11 cellular contexts compared by ENCODE assay signal in genomic region chr1:6418668-6419396, GRCh38. TPM values are rescaled to one million over a fixed set of nuclear protein-coding genes. Genes with fewer than 3 reads are reported as not detected.
DNase-seq lines count a peak whose midpoint lies in the region; ATAC-seq and TF ChIP-seq lines count a peak whose summit lies in the region.
"Had no signal": no experiment of that assay in that cellular context is flagged by ENCODE, and none has a peak within 500 bp of the region (broad histone marks: within the 10 kb centered on the region; RNA-seq: fewer than 3 reads in every experiment).

No MANE protein-coding gene starts in this region.

- TF ChIP-seq POLR2A in uterus (IDR thresholded peaks at IDR 0.05): no peak

- POLR2A ChIA-PET in HEK293 (lab: Yijun Ruan, JAX): interaction anchor here (2.0 kb wide), 1 partner anchor 31 kb away, joined by 4 read pairs; no protein-coding TSS in a partner anchor
- POLR2A ChIA-PET in WTC11 (lab: Charles Lee): no interaction called here

- H3K27me3 ChIP-seq in BE2C (peaks cover 71% of the 10 kb centered on the region), uterus (peaks cover 7 to 36% of the 10 kb centered on the region in 2 donors)

- CTCF ChIA-PET in HEK293 (lab: Yijun Ruan, JAX) (interaction anchor here (0.8 to 6.5 kb wide), 5 partner anchors 9 to 228 kb away, joined by 3 to 117 read pairs (median 4); no protein-coding TSS in a partner anchor), WTC11 (lab: Charles Lee) (interaction anchor here (0.9 to 6.9 kb wide), 21 partner anchors 9 to 212 kb away, joined by 3 to 281 read pairs (median 5); partner anchors contain the start of genes ACOT7, HES3 and RNF207)

- no peak overlapping the region for H3K27ac Mint-ChIP-seq in WTC11

- H3K4me1 ChIP-seq in HEK293 (ENCODE audit: control insufficient read depth, insufficient read depth, low read length) (no peaks in the 10 kb centered on the region; the same call in 1 of the 2 replicates), BE2C (no peaks in the 10 kb centered on the region), uterus (peaks cover 0 to 30% of the 10 kb centered on the region in 2 donors)

- no peaks in the 10 kb centered on the region for H3K9me3 Mint-ChIP-seq in WTC11

- no peaks in the 10 kb centered on the region for H3K36me3 ChIP-seq in HEK293 (ENCODE audit: control insufficient read depth in 2 of 2, insufficient read depth in 1 of 2, low read length in 2 of 2)
- H3K36me3 ChIP-seq in BE2C: no peaks in the 10 kb centered on the region
- H3K36me3 ChIP-seq in uterus: no peaks in the 10 kb centered on the region
- H3K36me3 ChIP-seq: cardiac muscle cell had no signal

- intact Hi-C loops in uterus (cut with DNase I; ENCODE audit: low total_unique reads): no loop called here

- DNase-seq in WTC11 (ENCODE audit: low spot score) (no peak), retina (peak; percentile 47), BE2C (no peak), uterus (no peak)
- no peak for DNase-seq in stimulated activated CD4-positive, alpha-beta T cell treated with anti-CD3 and anti-CD28 coated beads, Interleukin-4, amount 100 ng/mL, for 1 hour
- DNase-seq: GDM1, NCI-H2107, SIG-M5 had no signal

- TF ChIP-seq CTCF in HEK293 (tag by site-specific recombination; IDR thresholded peaks at IDR 0.05) (no peak), WTC11 (IDR thresholded peaks at IDR 0.05) (no peak), BE2C (IDR thresholded peaks at IDR 0.05; ENCODE audit: low read depth, low read length) (no peak), uterus (IDR thresholded peaks at IDR 0.05) (no peak)

- H3K27ac ChIP-seq in HEK293 (ENCODE audit: extremely low read depth, low read depth, low read length) (no peak overlapping the region), uterus (no peak overlapping the region)
- H3K27ac ChIP-seq: cardiac muscle cell had no signal

- H3K9me3 ChIP-seq in HEK293 (ENCODE audit: control insufficient read depth, insufficient read depth, low read depth, low read length) (no peaks in the 10 kb centered on the region), BE2C (no peaks in the 10 kb centered on the region), uterus (no peaks in the 10 kb centered on the region)

- H3K4me3 ChIP-seq in HEK293 (ENCODE audit: low read depth, low read length): no peak overlapping the region
- H3K4me3 ChIP-seq in iPS-11a (ENCODE audit: low read depth, low read length): peak overlapping the region; percentile 24
- H3K4me3 ChIP-seq in BE2C (ENCODE audit: low read depth, low read length): no peak overlapping the region
- no peak overlapping the region for H3K4me3 ChIP-seq in uterus

- no peak for ATAC-seq in WTC11

- peaks cover 20% of the 10 kb centered on the region for H3K4me1 Mint-ChIP-seq in WTC11

- no peaks in the 10 kb centered on the region for H3K36me3 Mint-ChIP-seq in WTC11

- peaks cover 97% of the 10 kb centered on the region for H3K27me3 Mint-ChIP-seq in WTC11 (ENCODE audit: low read depth)

- H3K4me3 Mint-ChIP-seq in WTC11: peak overlapping the region; percentile 62

TF ChIP-seq in HEK293, 187 proteins besides CTCF, POLR2A, EP300 and RAD21:
- no peak for TF ChIP-seq PRDM4 (tag by site-specific recombination; IDR thresholded peaks at IDR 0.05)
- 0 out of 2 replicates have a peak, but pooled peaks have one; percentile 10 for TF ChIP-seq GLIS2 (tag by site-specific recombination; IDR thresholded peaks at IDR 0.05)

TF ChIP-seq in WTC11, 78 proteins besides CTCF, POLR2A, EP300 and RAD21:
- TF ChIP-seq IRF1 (CRISPR knock-in tag; IDR thresholded peaks at IDR 0.05): peak; percentile 21; the same call in 1 of the 2 replicates
- no peak for TF ChIP-seq ZNF317 (CRISPR knock-in tag; IDR thresholded peaks at IDR 0.05; ENCODE audit: borderline replicate concordance, low read depth)
- TF ChIP-seq FOXP1 (CRISPR knock-in tag; IDR thresholded peaks at IDR 0.05; ENCODE audit: borderline replicate concordance): peak; percentile 73; the same call in 1 of the 2 replicates
- 0 out of 2 replicates have a peak, but pooled peaks have one; percentile 55 for TF ChIP-seq ZBTB21 (CRISPR knock-in tag; IDR thresholded peaks at IDR 0.05; ENCODE audit: borderline replicate concordance)
- no peak for TF ChIP-seq ZNF219 (CRISPR knock-in tag; IDR thresholded peaks at IDR 0.05; ENCODE audit: borderline replicate concordance)
- TF ChIP-seq, protein P1, sequence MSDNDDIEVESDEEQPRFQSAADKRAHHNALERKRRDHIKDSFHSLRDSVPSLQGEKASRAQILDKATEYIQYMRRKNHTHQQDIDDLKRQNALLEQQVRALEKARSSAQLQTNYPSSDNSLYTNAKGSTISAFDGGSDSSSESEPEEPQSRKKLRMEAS (CRISPR knock-in tag; IDR thresholded peaks at IDR 0.05): peak; percentile 46; the same call in 1 of the 2 replicates
- peak; percentile 47; the same call in 1 of the 2 replicates for TF ChIP-seq FOXK1 (CRISPR knock-in tag; IDR thresholded peaks at IDR 0.05)
- TF ChIP-seq RELA (CRISPR knock-in tag; IDR thresholded peaks at IDR 0.05; ENCODE audit: borderline replicate concordance): 0 out of 2 replicates have a peak, but pooled peaks have one; percentile 23
- no peak for TF ChIP-seq ZNF396 (CRISPR knock-in tag; IDR thresholded peaks at IDR 0.05; ENCODE audit: borderline replicate concordance)

RNA-seq across cellular contexts. Expression of gene HES2, which starts 0.9 kb away (rescaled TPM):
- total RNA-seq in WTC11 (2021): 1.9 to 2.7 TPM (median 1.9 TPM) in 3 replicates
- not detected for polyA plus RNA-seq in BE2C (2012; ENCODE audit: insufficient read depth, insufficient read length, low read depth)
- total RNA-seq in uterus: under 1 TPM in 1 of 4 donors, not detected in 3; 0.21 TPM
- total RNA-seq: cardiac muscle cell had no signal
- polyA plus RNA-seq: cardiac muscle cell had no signal

RNA-seq across cellular contexts. Expression of gene ESPN, which starts 5.7 kb away (rescaled TPM):
- total RNA-seq in WTC11 (2021): 46.1 to 70.3 TPM (median 68.1 TPM) in 3 replicates
- polyA plus RNA-seq in BE2C (2012; ENCODE audit: insufficient read depth, insufficient read length, low read depth): not detected
- total RNA-seq in uterus: 1 to 10 TPM in 1 of 4 donors, under 1 TPM in 1, not detected in 2; 0.58 to 2.5 TPM

RNA-seq across cellular contexts. Expression of gene ACOT7, which starts 25.3 kb away (rescaled TPM):
- total RNA-seq in WTC11 (2021) (133 to 151 TPM (median 137 TPM) in 3 replicates), uterus (10 to 100 TPM in 2 of 4 donors, 1 to 10 TPM in 2; 7.4 to 27.6 (median 12.4) TPM)
- 143 TPM for polyA plus RNA-seq in BE2C (2012; ENCODE audit: insufficient read depth, insufficient read length, low read depth)

RNA-seq across cellular contexts. Expression of gene TNFRSF25, which starts 47.1 kb away (rescaled TPM):
- total RNA-seq in WTC11 (2021) (19.5 to 26.1 TPM (median 22.6 TPM) in 3 replicates), uterus (10 to 100 TPM in 1 of 4 donors, 1 to 10 TPM in 3; 1.0 to 11.1 (median 4.8) TPM)
- polyA plus RNA-seq in BE2C (2012; ENCODE audit: insufficient read depth, insufficient read length, low read depth): 6.8 TPM

Comparison
In these comparisons a context has a peak if more than half of its experiments do, and no peak if none do; other contexts are left out.
1. RNA of gene ESPN, which starts 5.7 kb away (total RNA-seq): 46.1 to 70.3 TPM in WTC11; 0.58 to 2.5 TPM in uterus; every median in the first group is over 10 times any median in the second.
2. Of the 8 proteins assayed by ChIP-seq in both HEK293 and WTC11: peak only in HEK293: none; only in WTC11: ZBTB21; in both: none; in neither: 7.